In the genomic region with DNA sequence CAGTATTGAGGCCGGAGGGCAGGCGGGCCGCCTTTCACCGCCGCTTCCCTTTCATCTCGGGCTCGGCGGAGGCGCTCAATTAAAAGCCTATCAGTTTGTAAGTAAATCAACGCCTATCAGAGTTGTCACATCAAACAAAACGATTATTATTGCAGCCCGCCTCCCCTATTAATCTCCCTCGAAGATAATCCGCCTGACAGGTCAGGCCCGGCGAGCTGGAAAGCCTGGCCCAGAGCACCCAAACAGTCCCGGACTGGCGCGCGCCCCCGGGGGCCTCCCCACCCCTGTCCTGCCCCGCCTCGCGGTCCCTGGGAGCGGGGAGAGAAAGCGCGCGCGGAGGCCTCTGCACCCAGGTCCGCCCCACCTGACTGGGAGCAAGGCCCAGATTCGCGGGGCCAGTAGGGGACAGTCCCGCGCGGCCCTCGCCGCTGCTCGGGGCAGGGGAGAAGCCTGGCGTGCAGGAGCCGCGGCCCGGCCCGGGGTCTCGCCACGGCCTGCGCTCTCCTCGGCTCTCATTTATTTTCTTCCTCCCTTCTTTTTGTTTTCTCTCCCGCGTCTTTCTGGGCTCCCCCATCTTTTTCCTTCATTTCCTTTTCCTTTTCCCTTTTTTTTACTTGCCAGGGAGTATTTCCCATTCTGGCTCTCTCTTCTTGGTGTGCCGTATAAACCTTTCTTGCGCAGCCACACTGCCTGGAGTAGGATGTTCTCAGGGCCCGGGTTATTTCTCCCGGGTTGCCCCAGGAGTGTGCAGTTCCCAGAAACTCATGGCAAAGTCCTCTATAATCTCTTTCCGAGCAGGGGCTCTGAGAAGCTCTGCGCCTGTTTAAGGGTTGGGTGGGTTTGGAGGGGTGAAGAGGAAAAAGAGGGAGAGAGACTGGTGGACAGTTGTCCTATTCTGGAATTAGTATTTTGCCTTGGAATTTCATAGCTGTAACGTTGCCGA, we compare ENCODE assay signal across 1 cellular context.
TF ChIP-seq lines count a peak whose summit lies in the region.

No MANE protein-coding gene starts in this region.

TF ChIP-seq in HepG2, 621 proteins besides CTCF, POLR2A, EP300 and RAD21 (continued from another document and continues in another):
- TF ChIP-seq, protein P1, sequence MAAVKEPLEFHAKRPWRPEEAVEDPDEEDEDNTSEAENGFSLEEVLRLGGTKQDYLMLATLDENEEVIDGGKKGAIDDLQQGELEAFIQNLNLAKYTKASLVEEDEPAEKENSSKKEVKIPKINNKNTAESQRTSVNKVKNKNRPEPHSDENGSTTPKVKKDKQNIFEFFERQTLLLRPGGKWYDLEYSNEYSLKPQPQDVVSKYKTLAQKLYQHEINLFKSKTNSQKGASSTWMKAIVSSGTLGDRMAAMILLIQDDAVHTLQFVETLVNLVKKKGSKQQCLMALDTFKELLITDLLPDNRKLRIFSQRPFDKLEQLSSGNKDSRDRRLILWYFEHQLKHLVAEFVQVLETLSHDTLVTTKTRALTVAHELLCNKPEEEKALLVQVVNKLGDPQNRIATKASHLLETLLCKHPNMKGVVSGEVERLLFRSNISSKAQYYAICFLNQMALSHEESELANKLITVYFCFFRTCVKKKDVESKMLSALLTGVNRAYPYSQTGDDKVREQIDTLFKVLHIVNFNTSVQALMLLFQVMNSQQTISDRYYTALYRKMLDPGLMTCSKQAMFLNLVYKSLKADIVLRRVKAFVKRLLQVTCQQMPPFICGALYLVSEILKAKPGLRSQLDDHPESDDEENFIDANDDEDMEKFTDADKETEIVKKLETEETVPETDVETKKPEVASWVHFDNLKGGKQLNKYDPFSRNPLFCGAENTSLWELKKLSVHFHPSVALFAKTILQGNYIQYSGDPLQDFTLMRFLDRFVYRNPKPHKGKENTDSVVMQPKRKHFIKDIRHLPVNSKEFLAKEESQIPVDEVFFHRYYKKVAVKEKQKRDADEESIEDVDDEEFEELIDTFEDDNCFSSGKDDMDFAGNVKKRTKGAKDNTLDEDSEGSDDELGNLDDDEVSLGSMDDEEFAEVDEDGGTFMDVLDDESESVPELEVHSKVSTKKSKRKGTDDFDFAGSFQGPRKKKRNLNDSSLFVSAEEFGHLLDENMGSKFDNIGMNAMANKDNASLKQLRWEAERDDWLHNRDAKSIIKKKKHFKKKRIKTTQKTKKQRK (IDR thresholded peaks at IDR 0.05; ENCODE audit: low read length) = no peak
- no peak for TF ChIP-seq ZNF484 (CRISPR knock-in tag; IDR thresholded peaks at IDR 0.05; ENCODE audit: borderline replicate concordance, low read depth)
- peak; percentile 70 for TF ChIP-seq CBFB (CRISPR knock-in tag; IDR thresholded peaks at IDR 0.05)
- TF ChIP-seq KDM3A (CRISPR knock-in tag; IDR thresholded peaks at IDR 0.05; ENCODE audit: low read depth) = peak; percentile 80; the same call in 1 of the 2 replicates
- TF ChIP-seq ZNF274 (CRISPR knock-in tag; IDR thresholded peaks at IDR 0.05) = peak; percentile 74
- TF ChIP-seq, protein P2, sequence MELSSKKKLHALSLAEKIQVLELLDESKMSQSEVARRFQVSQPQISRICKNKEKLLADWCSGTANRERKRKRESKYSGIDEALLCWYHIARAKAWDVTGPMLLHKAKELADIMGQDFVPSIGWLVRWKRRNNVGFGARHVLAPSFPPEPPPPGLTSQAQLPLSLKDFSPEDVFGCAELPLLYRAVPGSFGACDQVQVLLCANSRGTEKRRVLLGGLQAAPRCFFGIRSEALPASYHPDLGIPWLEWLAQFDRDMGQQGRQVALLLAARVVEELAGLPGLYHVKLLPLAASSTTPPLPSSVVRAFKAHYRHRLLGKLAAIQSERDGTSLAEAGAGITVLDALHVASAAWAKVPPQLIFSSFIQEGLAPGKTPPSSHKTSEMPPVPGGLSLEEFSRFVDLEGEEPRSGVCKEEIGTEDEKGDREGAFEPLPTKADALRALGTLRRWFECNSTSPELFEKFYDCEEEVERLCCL (CRISPR knock-in tag; IDR thresholded peaks at IDR 0.05; ENCODE audit: borderline replicate concordance) = no peak
- TF ChIP-seq, protein P3, sequence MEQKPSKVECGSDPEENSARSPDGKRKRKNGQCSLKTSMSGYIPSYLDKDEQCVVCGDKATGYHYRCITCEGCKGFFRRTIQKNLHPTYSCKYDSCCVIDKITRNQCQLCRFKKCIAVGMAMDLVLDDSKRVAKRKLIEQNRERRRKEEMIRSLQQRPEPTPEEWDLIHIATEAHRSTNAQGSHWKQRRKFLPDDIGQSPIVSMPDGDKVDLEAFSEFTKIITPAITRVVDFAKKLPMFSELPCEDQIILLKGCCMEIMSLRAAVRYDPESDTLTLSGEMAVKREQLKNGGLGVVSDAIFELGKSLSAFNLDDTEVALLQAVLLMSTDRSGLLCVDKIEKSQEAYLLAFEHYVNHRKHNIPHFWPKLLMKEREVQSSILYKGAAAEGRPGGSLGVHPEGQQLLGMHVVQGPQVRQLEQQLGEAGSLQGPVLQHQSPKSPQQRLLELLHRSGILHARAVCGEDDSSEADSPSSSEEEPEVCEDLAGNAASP (CRISPR knock-in tag; IDR thresholded peaks at IDR 0.05; ENCODE audit: borderline replicate concordance) = no peak
- no peak for TF ChIP-seq KLF16 (CRISPR knock-in tag; IDR thresholded peaks at IDR 0.05)
- TF ChIP-seq KDM4B (CRISPR knock-in tag; IDR thresholded peaks at IDR 0.05) = no peak
- TF ChIP-seq, protein P4, sequence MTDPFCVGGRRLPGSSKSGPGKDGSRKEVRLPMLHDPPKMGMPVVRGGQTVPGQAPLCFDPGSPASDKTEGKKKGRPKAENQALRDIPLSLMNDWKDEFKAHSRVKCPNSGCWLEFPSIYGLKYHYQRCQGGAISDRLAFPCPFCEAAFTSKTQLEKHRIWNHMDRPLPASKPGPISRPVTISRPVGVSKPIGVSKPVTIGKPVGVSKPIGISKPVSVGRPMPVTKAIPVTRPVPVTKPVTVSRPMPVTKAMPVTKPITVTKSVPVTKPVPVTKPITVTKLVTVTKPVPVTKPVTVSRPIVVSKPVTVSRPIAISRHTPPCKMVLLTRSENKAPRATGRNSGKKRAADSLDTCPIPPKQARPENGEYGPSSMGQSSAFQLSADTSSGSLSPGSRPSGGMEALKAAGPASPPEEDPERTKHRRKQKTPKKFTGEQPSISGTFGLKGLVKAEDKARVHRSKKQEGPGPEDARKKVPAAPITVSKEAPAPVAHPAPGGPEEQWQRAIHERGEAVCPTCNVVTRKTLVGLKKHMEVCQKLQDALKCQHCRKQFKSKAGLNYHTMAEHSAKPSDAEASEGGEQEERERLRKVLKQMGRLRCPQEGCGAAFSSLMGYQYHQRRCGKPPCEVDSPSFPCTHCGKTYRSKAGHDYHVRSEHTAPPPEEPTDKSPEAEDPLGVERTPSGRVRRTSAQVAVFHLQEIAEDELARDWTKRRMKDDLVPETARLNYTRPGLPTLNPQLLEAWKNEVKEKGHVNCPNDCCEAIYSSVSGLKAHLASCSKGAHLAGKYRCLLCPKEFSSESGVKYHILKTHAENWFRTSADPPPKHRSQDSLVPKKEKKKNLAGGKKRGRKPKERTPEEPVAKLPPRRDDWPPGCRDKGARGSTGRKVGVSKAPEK (CRISPR knock-in tag; IDR thresholded peaks at IDR 0.05; ENCODE audit: borderline replicate concordance) = no peak; the same call in 1 of the 2 replicates
- TF ChIP-seq ZNF713 (CRISPR knock-in tag; IDR thresholded peaks at IDR 0.05) = no peak
- TF ChIP-seq, protein P5, sequence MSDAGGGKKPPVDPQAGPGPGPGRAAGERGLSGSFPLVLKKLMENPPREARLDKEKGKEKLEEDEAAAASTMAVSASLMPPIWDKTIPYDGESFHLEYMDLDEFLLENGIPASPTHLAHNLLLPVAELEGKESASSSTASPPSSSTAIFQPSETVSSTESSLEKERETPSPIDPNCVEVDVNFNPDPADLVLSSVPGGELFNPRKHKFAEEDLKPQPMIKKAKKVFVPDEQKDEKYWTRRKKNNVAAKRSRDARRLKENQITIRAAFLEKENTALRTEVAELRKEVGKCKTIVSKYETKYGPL (CRISPR knock-in tag; IDR thresholded peaks at IDR 0.05) = no peak
- no peak for TF ChIP-seq ARID2 (CRISPR knock-in tag; IDR thresholded peaks at IDR 0.05; ENCODE audit: borderline replicate concordance)
- TF ChIP-seq ZNF382 (CRISPR knock-in tag; IDR thresholded peaks at IDR 0.05; ENCODE audit: borderline replicate concordance) = no peak
- no peak for TF ChIP-seq ZNF326 (CRISPR knock-in tag; IDR thresholded peaks at IDR 0.05; ENCODE audit: borderline replicate concordance)
- no peak for TF ChIP-seq RAD51 (IDR thresholded peaks at IDR 0.05; ENCODE audit: borderline replicate concordance)
- TF ChIP-seq, protein P6, sequence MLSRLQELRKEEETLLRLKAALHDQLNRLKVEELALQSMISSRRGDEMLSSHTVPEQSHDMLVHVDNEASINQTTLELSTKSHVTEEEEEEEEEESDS (CRISPR knock-in tag; IDR thresholded peaks at IDR 0.05; ENCODE audit: borderline replicate concordance) = 0 out of 2 replicates have a peak, but pooled peaks have one; percentile 79
- no peak for TF ChIP-seq LCORL (IDR thresholded peaks at IDR 0.05)
- TF ChIP-seq LCORL (CRISPR knock-in tag; IDR thresholded peaks at IDR 0.05) = peak; percentile 69; the same call in 1 of the 2 replicates
- TF ChIP-seq, protein P7, sequence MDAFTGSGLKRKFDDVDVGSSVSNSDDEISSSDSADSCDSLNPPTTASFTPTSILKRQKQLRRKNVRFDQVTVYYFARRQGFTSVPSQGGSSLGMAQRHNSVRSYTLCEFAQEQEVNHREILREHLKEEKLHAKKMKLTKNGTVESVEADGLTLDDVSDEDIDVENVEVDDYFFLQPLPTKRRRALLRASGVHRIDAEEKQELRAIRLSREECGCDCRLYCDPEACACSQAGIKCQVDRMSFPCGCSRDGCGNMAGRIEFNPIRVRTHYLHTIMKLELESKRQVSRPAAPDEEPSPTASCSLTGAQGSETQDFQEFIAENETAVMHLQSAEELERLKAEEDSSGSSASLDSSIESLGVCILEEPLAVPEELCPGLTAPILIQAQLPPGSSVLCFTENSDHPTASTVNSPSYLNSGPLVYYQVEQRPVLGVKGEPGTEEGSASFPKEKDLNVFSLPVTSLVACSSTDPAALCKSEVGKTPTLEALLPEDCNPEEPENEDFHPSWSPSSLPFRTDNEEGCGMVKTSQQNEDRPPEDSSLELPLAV (CRISPR knock-in tag; conservative IDR thresholded peaks at IDR 0.05; ENCODE audit: low read depth) = no peak
- TF ChIP-seq, protein P8, sequence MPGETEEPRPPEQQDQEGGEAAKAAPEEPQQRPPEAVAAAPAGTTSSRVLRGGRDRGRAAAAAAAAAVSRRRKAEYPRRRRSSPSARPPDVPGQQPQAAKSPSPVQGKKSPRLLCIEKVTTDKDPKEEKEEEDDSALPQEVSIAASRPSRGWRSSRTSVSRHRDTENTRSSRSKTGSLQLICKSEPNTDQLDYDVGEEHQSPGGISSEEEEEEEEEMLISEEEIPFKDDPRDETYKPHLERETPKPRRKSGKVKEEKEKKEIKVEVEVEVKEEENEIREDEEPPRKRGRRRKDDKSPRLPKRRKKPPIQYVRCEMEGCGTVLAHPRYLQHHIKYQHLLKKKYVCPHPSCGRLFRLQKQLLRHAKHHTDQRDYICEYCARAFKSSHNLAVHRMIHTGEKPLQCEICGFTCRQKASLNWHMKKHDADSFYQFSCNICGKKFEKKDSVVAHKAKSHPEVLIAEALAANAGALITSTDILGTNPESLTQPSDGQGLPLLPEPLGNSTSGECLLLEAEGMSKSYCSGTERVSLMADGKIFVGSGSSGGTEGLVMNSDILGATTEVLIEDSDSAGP (CRISPR knock-in tag; IDR thresholded peaks at IDR 0.05; ENCODE audit: borderline replicate concordance) = peak; percentile 68
- no peak for TF ChIP-seq GTF2F1 (IDR thresholded peaks at IDR 0.05; ENCODE audit: low read length)
- TF ChIP-seq, protein P9, sequence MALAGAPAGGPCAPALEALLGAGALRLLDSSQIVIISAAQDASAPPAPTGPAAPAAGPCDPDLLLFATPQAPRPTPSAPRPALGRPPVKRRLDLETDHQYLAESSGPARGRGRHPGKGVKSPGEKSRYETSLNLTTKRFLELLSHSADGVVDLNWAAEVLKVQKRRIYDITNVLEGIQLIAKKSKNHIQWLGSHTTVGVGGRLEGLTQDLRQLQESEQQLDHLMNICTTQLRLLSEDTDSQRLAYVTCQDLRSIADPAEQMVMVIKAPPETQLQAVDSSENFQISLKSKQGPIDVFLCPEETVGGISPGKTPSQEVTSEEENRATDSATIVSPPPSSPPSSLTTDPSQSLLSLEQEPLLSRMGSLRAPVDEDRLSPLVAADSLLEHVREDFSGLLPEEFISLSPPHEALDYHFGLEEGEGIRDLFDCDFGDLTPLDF (CRISPR knock-in tag; IDR thresholded peaks at IDR 0.05) = peak; percentile 82
- peak; percentile 89 for TF ChIP-seq PHF21A (CRISPR knock-in tag; IDR thresholded peaks at IDR 0.05)
- no peak for TF ChIP-seq SRSF4 (IDR thresholded peaks at IDR 0.05; ENCODE audit: low read depth, low read length, poor library complexity, severe bottlenecking)
- no peak for TF ChIP-seq THYN1 (CRISPR knock-in tag; IDR thresholded peaks at IDR 0.05; ENCODE audit: borderline replicate concordance, low read depth)
- TF ChIP-seq, protein P10, sequence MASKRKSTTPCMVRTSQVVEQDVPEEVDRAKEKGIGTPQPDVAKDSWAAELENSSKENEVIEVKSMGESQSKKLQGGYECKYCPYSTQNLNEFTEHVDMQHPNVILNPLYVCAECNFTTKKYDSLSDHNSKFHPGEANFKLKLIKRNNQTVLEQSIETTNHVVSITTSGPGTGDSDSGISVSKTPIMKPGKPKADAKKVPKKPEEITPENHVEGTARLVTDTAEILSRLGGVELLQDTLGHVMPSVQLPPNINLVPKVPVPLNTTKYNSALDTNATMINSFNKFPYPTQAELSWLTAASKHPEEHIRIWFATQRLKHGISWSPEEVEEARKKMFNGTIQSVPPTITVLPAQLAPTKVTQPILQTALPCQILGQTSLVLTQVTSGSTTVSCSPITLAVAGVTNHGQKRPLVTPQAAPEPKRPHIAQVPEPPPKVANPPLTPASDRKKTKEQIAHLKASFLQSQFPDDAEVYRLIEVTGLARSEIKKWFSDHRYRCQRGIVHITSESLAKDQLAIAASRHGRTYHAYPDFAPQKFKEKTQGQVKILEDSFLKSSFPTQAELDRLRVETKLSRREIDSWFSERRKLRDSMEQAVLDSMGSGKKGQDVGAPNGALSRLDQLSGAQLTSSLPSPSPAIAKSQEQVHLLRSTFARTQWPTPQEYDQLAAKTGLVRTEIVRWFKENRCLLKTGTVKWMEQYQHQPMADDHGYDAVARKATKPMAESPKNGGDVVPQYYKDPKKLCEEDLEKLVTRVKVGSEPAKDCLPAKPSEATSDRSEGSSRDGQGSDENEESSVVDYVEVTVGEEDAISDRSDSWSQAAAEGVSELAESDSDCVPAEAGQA (IDR thresholded peaks at IDR 0.05; ENCODE audit: low read depth) = no peak
- TF ChIP-seq, protein P10 (CRISPR knock-in tag; IDR thresholded peaks at IDR 0.05; ENCODE audit: borderline replicate concordance) = peak; percentile 86; the same call in 1 of the 2 replicates
- TF ChIP-seq ARNT (IDR thresholded peaks at IDR 0.05) = no peak
